Comparison of ENCODE assay signal across 10 cellular contexts in genomic region chr14:61326847-61327246, GRCh38. TPM values are rescaled to one million over a fixed set of nuclear protein-coding genes. Genes with fewer than 3 reads are reported as not detected.
A peak's percentile ranks its signal among the peaks of the same experiment; 100 is the strongest.
DNase-seq lines count a peak whose midpoint lies in the region; ATAC-seq, FAIRE-seq and TF ChIP-seq lines count a peak whose summit lies in the region.
"Had no signal": no experiment of that assay in that cellular context is flagged by ENCODE, and none has a peak within 500 bp of the region (broad histone marks: within the 10 kb centered on the region; RNA-seq: fewer than 3 reads in every experiment).

No MANE protein-coding gene starts in this region.

- DNase-seq in HT1080 (ENCODE audit: low read depth) (peak; percentile 45), left cardiac atrium (peak; percentile 89), GM19239 (ENCODE audit: insufficient read length, low spot score) (no peak), HFFc6 (no peak)
- peak; percentile 43 for DNase-seq in activated CD8-positive, alpha-beta T cell treated with anti-CD3 and anti-CD28 coated beads, Interleukin-2, amount 10 ng/mL, durations not matched to agents 7 days and 5 days
- no peak for DNase-seq in stimulated activated CD4-positive, alpha-beta T cell treated with anti-CD3 and anti-CD28 coated beads, Interleukin-4, amount 100 ng/mL, for 4 hours

- FAIRE-seq in GM19239 (lab: Jason Lieb, UNC): no peak

- no peaks in the 10 kb centered on the region for H3K27me3 Mint-ChIP-seq in activated CD8-positive, alpha-beta T cell treated with anti-CD3 and anti-CD28 coated beads, Interleukin-2, amount 10 ng/mL, durations not matched to agents 7 days and 5 days (ENCODE audit: low read depth)
- peaks cover 3% of the 10 kb centered on the region for H3K27me3 Mint-ChIP-seq in HFFc6 (ENCODE audit: insufficient read depth)

- intact Hi-C loops in left cardiac atrium (cut with DNase I): loop anchor here in 1 of 2 donors (10.0 kb wide), 1 partner anchor 128 kb away; no protein-coding TSS in a partner anchor

- H3K27ac Mint-ChIP-seq in activated CD8-positive, alpha-beta T cell treated with anti-CD3 and anti-CD28 coated beads, Interleukin-2, amount 10 ng/mL, durations not matched to agents 7 days and 5 days: peak overlapping the region; percentile 90
- H3K27ac Mint-ChIP-seq in HFFc6: no peak overlapping the region

- CTCF ChIA-PET in activated CD8-positive, alpha-beta T cell treated with anti-CD3 and anti-CD28 coated beads, Interleukin-2, amount 10 ng/mL, durations not matched to agents 7 days and 5 days (lab: Charles Lee): interaction anchor here (1.0 to 1.5 kb wide), 2 partner anchors 8 to 40 kb away, joined by 3 read pairs; no protein-coding TSS in a partner anchor

- POLR2A ChIA-PET in activated CD8-positive, alpha-beta T cell treated with anti-CD3 and anti-CD28 coated beads, Interleukin-2, amount 10 ng/mL, durations not matched to agents 7 days and 5 days (lab: Charles Lee): interaction anchor here (0.8 to 9.2 kb wide), 5 partner anchors 8 to 435 kb away, joined by 3 to 223 read pairs (median 5); partner anchors contain the start of gene SNAPC1

- peak overlapping the region in 2 of 7 experiments; percentile 2 to 9 for H3K4me3 ChIP-seq in skin epidermis
- H3K4me3 ChIP-seq: smooth muscle cell had no signal

- peak overlapping the region in 19 of 21 experiments; percentile 15 to 93 (median 48) for H3K27ac ChIP-seq in skin epidermis

- no peak for TF ChIP-seq CTCF in HFFc6 (IDR thresholded peaks at IDR 0.05)

- H3K4me3 Mint-ChIP-seq in activated CD8-positive, alpha-beta T cell treated with anti-CD3 and anti-CD28 coated beads, Interleukin-2, amount 10 ng/mL, durations not matched to agents 7 days and 5 days: peak overlapping the region; percentile 94
- H3K4me3 Mint-ChIP-seq in HFFc6: no peak overlapping the region

- peaks cover 52% of the 10 kb centered on the region for H3K4me1 Mint-ChIP-seq in activated CD8-positive, alpha-beta T cell treated with anti-CD3 and anti-CD28 coated beads, Interleukin-2, amount 10 ng/mL, durations not matched to agents 7 days and 5 days (ENCODE audit: low read depth)
- no peaks in the 10 kb centered on the region for H3K4me1 Mint-ChIP-seq in HFFc6 (ENCODE audit: low read depth)

- ATAC-seq in activated CD8-positive, alpha-beta T cell treated with anti-CD3 and anti-CD28 coated beads, Interleukin-2, amount 10 ng/mL, durations not matched to agents 7 days and 5 days: no peak
- ATAC-seq in left cardiac atrium (peak; percentile 70 to 71), GM21737 (IDR thresholded peaks at IDR 0.05; ENCODE audit: unreplicated experiment) (no peak)

- H3K9me3 Mint-ChIP-seq in activated CD8-positive, alpha-beta T cell treated with anti-CD3 and anti-CD28 coated beads, Interleukin-2, amount 10 ng/mL, durations not matched to agents 7 days and 5 days (ENCODE audit: insufficient read depth): no peaks in the 10 kb centered on the region
- no peaks in the 10 kb centered on the region for H3K9me3 Mint-ChIP-seq in HFFc6

- peaks cover 77% of the 10 kb centered on the region for H3K36me3 Mint-ChIP-seq in activated CD8-positive, alpha-beta T cell treated with anti-CD3 and anti-CD28 coated beads, Interleukin-2, amount 10 ng/mL, durations not matched to agents 7 days and 5 days (ENCODE audit: low read depth)
- no peaks in the 10 kb centered on the region for H3K36me3 Mint-ChIP-seq in HFFc6 (ENCODE audit: low read depth)

RNA-seq across cellular contexts. Expression of gene PRKCH, which starts 5.5 kb away (rescaled TPM):
- 5.2 and 7.4 TPM in 2 replicates for total RNA-seq in HT1080 (2014; rRNA removed; shearing (Covaris generic))
- 3.0 and 4.3 TPM in 2 replicates for polyA plus RNA-seq in HT1080 (2015; cell fraction: cytosol; rRNA removed)
- polyA plus RNA-seq in HT1080 (2015; cell fraction: nucleus; rRNA removed): 3.7 and 5.8 TPM in 2 replicates
- total RNA-seq in activated CD8-positive, alpha-beta T cell treated with anti-CD3 and anti-CD28 coated beads, Interleukin-2, amount 10 ng/mL, durations not matched to agents 7 days and 5 days: 100 to 1,000 TPM; 318 to 343 TPM
- total RNA-seq in left cardiac atrium: 10 to 100 TPM; 17.6 to 34.8 TPM
- 1 to 10 TPM in 1 of 6 experiments, under 1 TPM in 5; 0.17 to 1.2 (median 0.35) TPM for total RNA-seq in HFFc6 (2021; fragmentation: NEBNext Ultra II Directional; extraction: Animal tissue kit (Norgen Biotek cat#: 25700))

RNA-seq across cellular contexts. Expression of gene TMEM30B, which starts 45.7 kb away (rescaled TPM):
- not detected in 2 replicates for total RNA-seq in HT1080 (2014; rRNA removed; shearing (Covaris generic))
- polyA plus RNA-seq in HT1080 (2015; cell fraction: cytosol; rRNA removed): not detected in 2 replicates
- not detected in 2 replicates for polyA plus RNA-seq in HT1080 (2015; cell fraction: nucleus; rRNA removed)
- under 1 TPM; 0.52 to 0.66 TPM for total RNA-seq in activated CD8-positive, alpha-beta T cell treated with anti-CD3 and anti-CD28 coated beads, Interleukin-2, amount 10 ng/mL, durations not matched to agents 7 days and 5 days
- total RNA-seq in left cardiac atrium: 1 to 10 TPM in 1 of 2 donors, under 1 TPM in 1; 0.82 to 1.5 TPM
- total RNA-seq in HFFc6 (2021; fragmentation: NEBNext Ultra II Directional; extraction: Animal tissue kit (Norgen Biotek cat#: 25700)): not detected
- total RNA-seq: fibroblast of villous mesenchyme had no signal

Comparison
In these comparisons a context has a peak if more than half of its experiments do, and no peak if none do; other contexts are left out.
1. DNase-seq: peak in HT1080 (single experiment), activated CD8-positive, alpha-beta T cell treated with anti-CD3 and anti-CD28 coated beads, Interleukin-2, amount 10 ng/mL, durations not matched to agents 7 days and 5 days (single experiment) and left cardiac atrium (single experiment); none in GM19239 (single experiment), HFFc6 (single experiment) and stimulated activated CD4-positive, alpha-beta T cell treated with anti-CD3 and anti-CD28 coated beads, Interleukin-4, amount 100 ng/mL, for 4 hours (0 of 2).
2. ATAC-seq: peak in left cardiac atrium (2 of 2); none in activated CD8-positive, alpha-beta T cell treated with anti-CD3 and anti-CD28 coated beads, Interleukin-2, amount 10 ng/mL, durations not matched to agents 7 days and 5 days (single experiment) and GM21737 (single experiment).
3. RNA of gene PRKCH, which starts 5.5 kb away (total RNA-seq): 318 to 343 TPM in activated CD8-positive, alpha-beta T cell treated with anti-CD3 and anti-CD28 coated beads, Interleukin-2, amount 10 ng/mL, durations not matched to agents 7 days and 5 days; 17.6 to 34.8 TPM in left cardiac atrium, 5.2 to 7.4 TPM in HT1080 and 0.17 to 1.2 TPM in HFFc6; every median in the first group is over 4 times any median in the second.